In genomic region chr1:111334169-111334568, GRCh38 we compare ENCODE assay signal across 9 cellular contexts. TPM values are rescaled to one million over a fixed set of nuclear protein-coding genes. Genes with fewer than 3 reads are reported as not detected.
DNase-seq lines count a peak whose midpoint lies in the region; ATAC-seq, FAIRE-seq and TF ChIP-seq lines count a peak whose summit lies in the region.
"Had no signal": no experiment of that assay in that cellular context is flagged by ENCODE, and none has a peak within 500 bp of the region (broad histone marks: within the 10 kb centered on the region; RNA-seq: fewer than 3 reads in every experiment).

No MANE protein-coding gene starts in this region.

- H3K4me3 Mint-ChIP-seq in activated T-helper 1 cell treated with anti-CD3 and anti-CD28 coated beads, Interleukin-12 subunit alpha, Interleukin-12 subunit beta, Interleukin-2, Interleukin-4 antibody, amounts not matched to agents 30 ng/mL and 10 ng/mL and 1 ng/mL, durations not matched to agents 14 hours and 24 hours and 36 hours: no peak overlapping the region

- FAIRE-seq in A204.1 (lab: Jason Lieb, UNC): peak; percentile 48
- FAIRE-seq: endometrium had no signal

- H3K9me3 ChIP-seq in cardiac muscle cell (ENCODE audit: low read depth): no peaks in the 10 kb centered on the region

- peak; percentile 9 for DNase-seq in NCI-H82 treated with DMSO at 0.1 percent for 48 hours (lab: John Stamatoyannopoulos, UW; ENCODE audit: unreplicated experiment)
- DNase-seq in activated T-helper 1 cell treated with anti-CD3 and anti-CD28 coated beads, Interleukin-12 subunit alpha, Interleukin-12 subunit beta, Interleukin-2, Interleukin-4 antibody, amounts not matched to agents 30 ng/mL and 10 ng/mL and 1 ng/mL, durations not matched to agents 14 hours and 24 hours and 36 hours (ENCODE audit: low spot score): peak; percentile 32
- peak; percentile 58 to 68 for DNase-seq in cardiac muscle cell (ENCODE audit: low read depth in 1 of 2, low spot score in 1 of 2)
- DNase-seq in stimulated activated CD4-positive, alpha-beta T cell treated with anti-CD3 and anti-CD28 coated beads, Interleukin-1b, Interleukin-23, amount 100 ng/mL, for 48 hours: peak; percentile 46
- DNase-seq in putamen (ENCODE audit: low spot score): no peak

- peaks cover 26% of the 10 kb centered on the region for H3K9me3 Mint-ChIP-seq in activated T-helper 1 cell treated with anti-CD3 and anti-CD28 coated beads, Interleukin-12 subunit alpha, Interleukin-12 subunit beta, Interleukin-2, Interleukin-4 antibody, amounts not matched to agents 30 ng/mL and 10 ng/mL and 1 ng/mL, durations not matched to agents 14 hours and 24 hours and 36 hours

- H3K36me3 ChIP-seq in cardiac muscle cell: no peaks in the 10 kb centered on the region

- intact Hi-C loops in activated T-helper 1 cell treated with anti-CD3 and anti-CD28 coated beads, Interleukin-12 subunit alpha, Interleukin-12 subunit beta, Interleukin-2, Interleukin-4 antibody, amounts not matched to agents 30 ng/mL and 10 ng/mL and 1 ng/mL, durations not matched to agents 14 hours and 24 hours and 36 hours (cut with micrococcal nuclease): loop anchor here (1.0 kb wide), 3 partner anchors 111 to 304 kb away; no protein-coding TSS in a partner anchor

- H3K36me3 Mint-ChIP-seq in activated T-helper 1 cell treated with anti-CD3 and anti-CD28 coated beads, Interleukin-12 subunit alpha, Interleukin-12 subunit beta, Interleukin-2, Interleukin-4 antibody, amounts not matched to agents 30 ng/mL and 10 ng/mL and 1 ng/mL, durations not matched to agents 14 hours and 24 hours and 36 hours (ENCODE audit: low read depth): peaks cover 1% of the 10 kb centered on the region

- H3K27ac ChIP-seq in cardiac muscle cell: no peak overlapping the region

- no peak for ATAC-seq in HG02970 (IDR thresholded peaks at IDR 0.05; ENCODE audit: low FRiP score, unreplicated experiment)

- TF ChIP-seq CTCF in GM12874 (IDR thresholded peaks at IDR 0.05; ENCODE audit: insufficient read depth, low read depth, low read length) (peak; percentile 65), cardiac muscle cell (IDR thresholded peaks at IDR 0.05; ENCODE audit: low read depth, low read length) (peak; percentile 71)

- H3K27me3 Mint-ChIP-seq in activated T-helper 1 cell treated with anti-CD3 and anti-CD28 coated beads, Interleukin-12 subunit alpha, Interleukin-12 subunit beta, Interleukin-2, Interleukin-4 antibody, amounts not matched to agents 30 ng/mL and 10 ng/mL and 1 ng/mL, durations not matched to agents 14 hours and 24 hours and 36 hours (ENCODE audit: insufficient read depth): peaks cover 3% of the 10 kb centered on the region

- no peaks in the 10 kb centered on the region for H3K27me3 ChIP-seq in cardiac muscle cell

- no peak overlapping the region for H3K4me3 ChIP-seq in cardiac muscle cell

- H3K4me1 Mint-ChIP-seq in activated T-helper 1 cell treated with anti-CD3 and anti-CD28 coated beads, Interleukin-12 subunit alpha, Interleukin-12 subunit beta, Interleukin-2, Interleukin-4 antibody, amounts not matched to agents 30 ng/mL and 10 ng/mL and 1 ng/mL, durations not matched to agents 14 hours and 24 hours and 36 hours (ENCODE audit: low read depth): peaks cover 5% of the 10 kb centered on the region

- no peak overlapping the region for H3K27ac Mint-ChIP-seq in activated T-helper 1 cell treated with anti-CD3 and anti-CD28 coated beads, Interleukin-12 subunit alpha, Interleukin-12 subunit beta, Interleukin-2, Interleukin-4 antibody, amounts not matched to agents 30 ng/mL and 10 ng/mL and 1 ng/mL, durations not matched to agents 14 hours and 24 hours and 36 hours

- H3K4me1 ChIP-seq in cardiac muscle cell (ENCODE audit: low read depth): no peaks in the 10 kb centered on the region

RNA-seq across cellular contexts. Expression of gene CHIA, which starts 43.5 kb away (rescaled TPM):
- total RNA-seq in activated T-helper 1 cell treated with anti-CD3 and anti-CD28 coated beads, Interleukin-12 subunit alpha, Interleukin-12 subunit beta, Interleukin-2, Interleukin-4 antibody, amounts not matched to agents 30 ng/mL and 10 ng/mL and 1 ng/mL, durations not matched to agents 14 hours and 24 hours and 36 hours: not detected in 2 replicates
- total RNA-seq in cardiac muscle cell: not detected in 2 replicates
- not detected in 2 replicates for polyA plus RNA-seq in cardiac muscle cell
